12 cellular contexts compared by ENCODE assay signal in genomic region chr15:70713547-70714414, GRCh38. TPM values are rescaled to one million over a fixed set of nuclear protein-coding genes. Genes with fewer than 3 reads are reported as not detected.
DNase-seq lines count a peak whose midpoint lies in the region; ATAC-seq and TF ChIP-seq lines count a peak whose summit lies in the region.
"Had no signal": no experiment of that assay in that cellular context is flagged by ENCODE, and none has a peak within 500 bp of the region (broad histone marks: within the 10 kb centered on the region; RNA-seq: fewer than 3 reads in every experiment).

No MANE protein-coding gene starts in this region.

- no peaks in the 10 kb centered on the region for H3K9me3 Mint-ChIP-seq in osteocyte (ENCODE audit: unreplicated experiment)
- H3K9me3 Mint-ChIP-seq: nephron progenitor cell had no signal

- TF ChIP-seq EP300 in esophagus muscularis mucosa (IDR thresholded peaks at IDR 0.05): no peak

- H3K4me1 ChIP-seq in heart left ventricle (peaks cover 8 to 67% (median 43%) of the 10 kb centered on the region in 12 donors), esophagus muscularis mucosa (peaks cover 60 to 68% (median 67%) of the 10 kb centered on the region in 4 donors)

- H3K36me3 ChIP-seq in heart left ventricle (no peaks in the 10 kb centered on the region), esophagus muscularis mucosa (no peaks in the 10 kb centered on the region)

- no peaks in the 10 kb centered on the region for H3K27me3 ChIP-seq in heart left ventricle
- H3K27me3 ChIP-seq in esophagus muscularis mucosa: no peaks in the 10 kb centered on the region

- H3K27me3 Mint-ChIP-seq in osteocyte (ENCODE audit: unreplicated experiment): no peaks in the 10 kb centered on the region

- H3K27ac ChIP-seq in heart left ventricle: peak overlapping the region in 9 of 12 donors; percentile 28 to 79 (median 41)
- H3K27ac ChIP-seq in esophagus muscularis mucosa (replicated peaks in 1 of 4): peak overlapping the region; percentile 55 to 70 (median 65)

- 46 to 55% (median 49%) methylated on average over 3 of the region's 3 CpGs for WGBS in heart left ventricle, 4 donors
- 33% methylated on average over 3 of the region's 3 CpGs for WGBS in esophagus muscularis mucosa

- no peak for TF ChIP-seq POLR2A in heart left ventricle (IDR thresholded peaks at IDR 0.05)
- no peak for TF ChIP-seq POLR2A in esophagus muscularis mucosa (IDR thresholded peaks at IDR 0.05; ENCODE audit: low read depth)

- H3K4me3 ChIP-seq in heart left ventricle (peak overlapping the region in 2 of 12 donors; percentile 1 to 10), esophagus muscularis mucosa (peak overlapping the region in 2 of 4 donors; percentile 5 to 28)

- intact Hi-C loops in heart left ventricle (cut with DNase I) (no loop called here), Right ventricle myocardium inferior (cut with DNase I) (no loop called here), esophagus muscularis mucosa (cut with DNase I) (no loop called here), posterior vena cava (cut with DNase I) (no loop called here)

- H3K27ac Mint-ChIP-seq in osteocyte (ENCODE audit: unreplicated experiment): peak overlapping the region; percentile 68

- DNase-seq in heart left ventricle (no peak), Right ventricle myocardium inferior (ENCODE audit: missing footprints) (no peak), esophagus muscularis mucosa (ENCODE audit: extremely low spot score) (no peak), osteocyte (ENCODE audit: extremely low spot score, unreplicated experiment) (no peak), NCI-H748 treated with DMSO at 0.1 percent for 48 hours (lab: John Stamatoyannopoulos, UW) (no peak), amygdala (lab: John Stamatoyannopoulos, UW) (no peak), posterior vena cava (ENCODE audit: low spot score) (no peak), T1000 (lab: John Stamatoyannopoulos, UW) (no peak)
- DNase-seq: caudate nucleus, hippocampal formation, NCI-H510A, nephron progenitor cell had no signal

- TF ChIP-seq CTCF in heart left ventricle (IDR thresholded peaks at IDR 0.05) (no peak), esophagus muscularis mucosa (IDR thresholded peaks at IDR 0.05) (no peak), osteocyte (IDR thresholded peaks at IDR 0.05) (no peak)

- H3K9me3 ChIP-seq in heart left ventricle (no peaks in the 10 kb centered on the region), esophagus muscularis mucosa (no peaks in the 10 kb centered on the region)

- H3K4me1 Mint-ChIP-seq in osteocyte (ENCODE audit: unreplicated experiment): peaks cover 56% of the 10 kb centered on the region

- no peak for ATAC-seq in heart left ventricle
- no peak for ATAC-seq in Right ventricle myocardium inferior

- H3K4me3 Mint-ChIP-seq in osteocyte (ENCODE audit: unreplicated experiment): no peak overlapping the region
- H3K4me3 Mint-ChIP-seq: nephron progenitor cell had no signal

- H3K36me3 Mint-ChIP-seq in osteocyte (ENCODE audit: unreplicated experiment): peaks cover 13% of the 10 kb centered on the region

RNA-seq across cellular contexts. Expression of gene UACA, which starts 49.6 kb away (rescaled TPM):
- 10 to 100 TPM; 23.9 to 57.1 (median 51.2) TPM for total RNA-seq in heart left ventricle
- polyA plus RNA-seq in heart left ventricle: 10 to 100 TPM; 10.7 to 41.4 TPM
- 25.8 TPM for total RNA-seq in Right ventricle myocardium inferior
- 10 to 100 TPM; 23.9 to 40.7 (median 28.9) TPM for total RNA-seq in esophagus muscularis mucosa
- 259 and 264 TPM in 2 replicates for total RNA-seq in osteocyte
- 100 to 1,000 TPM in 1 of 2 donors, 10 to 100 TPM in 1; 86.6 to 114 TPM for total RNA-seq in posterior vena cava
